ENCODE assay signal across 8 cellular contexts in the genomic region with DNA sequence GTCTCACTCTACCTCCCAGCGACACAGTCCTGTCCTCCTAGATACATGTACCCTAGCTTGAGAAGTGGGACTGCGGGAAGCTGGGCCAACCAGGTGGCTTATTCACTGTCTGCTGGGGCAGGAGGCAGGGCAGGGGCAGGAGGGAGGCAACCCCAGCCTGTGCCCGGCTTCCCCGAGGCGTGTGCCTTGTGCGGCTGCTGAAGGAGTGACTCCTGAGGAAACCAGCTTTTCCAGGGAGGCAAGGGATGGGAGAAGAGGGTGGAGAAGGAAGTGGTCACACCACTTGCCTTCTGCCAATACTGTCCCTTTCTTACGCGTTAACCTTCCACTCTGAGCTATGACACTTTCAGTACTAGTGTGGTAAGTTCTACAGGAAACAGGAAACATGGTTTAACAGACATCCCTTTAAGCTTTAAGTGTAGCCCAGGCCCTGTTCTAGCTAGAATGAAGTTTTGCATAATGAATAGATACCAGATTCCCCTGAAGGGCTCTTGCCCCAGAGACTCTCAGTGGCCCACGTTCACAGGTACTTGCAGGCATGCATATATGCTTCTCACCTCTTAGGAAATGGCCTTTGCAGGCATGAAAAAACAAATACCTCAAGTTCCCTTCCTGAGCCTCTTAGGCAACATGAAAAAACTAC. TPM values are rescaled to one million over a fixed set of nuclear protein-coding genes. Genes with fewer than 3 reads are reported as not detected.
DNase-seq lines count a peak whose midpoint lies in the region; ATAC-seq lines count a peak whose summit lies in the region.

No MANE protein-coding gene starts in this region.

- H3K4me3 Mint-ChIP-seq in activated T-cell treated with anti-CD3 and anti-CD28 coated beads, Interleukin-2, amount 50 U/mL, for 24 hours, result peak overlapping the region; percentile 63

- peak; percentile 97 for ATAC-seq in GM18858 (IDR thresholded peaks at IDR 0.05; ENCODE audit: unreplicated experiment)
- ATAC-seq in HG02840 (IDR thresholded peaks at IDR 0.05; ENCODE audit: low FRiP score, unreplicated experiment), result peak; percentile 95
- peak; percentile 93 for ATAC-seq in left colon

- H3K4me1 Mint-ChIP-seq in activated T-cell treated with anti-CD3 and anti-CD28 coated beads, Interleukin-2, amount 50 U/mL, for 24 hours (ENCODE audit: low read depth), result peaks cover 44% of the 10 kb centered on the region

- H3K27ac ChIP-seq in caudate nucleus (ENCODE audit: low read depth, low read length), result no peak overlapping the region

- DNase-seq in NCI-H526 treated with DMSO at 0.1 percent for 48 hours (lab: John Stamatoyannopoulos, UW), result peak; percentile 50
- peak; percentile 73 for DNase-seq in activated T-cell treated with anti-CD3 and anti-CD28 coated beads, Interleukin-2, amount 50 U/mL, for 24 hours
- peak; percentile 74 to 79 for DNase-seq in left colon
- peak in 5 of 6 experiments; percentile 5 to 74 (median 64) for DNase-seq in stimulated activated naive CD4-positive, alpha-beta T cell (lab: John Stamatoyannopoulos, UW)
- DNase-seq in NCI-H1417 (lab: John Stamatoyannopoulos, UW), result no peak
- DNase-seq in caudate nucleus (lab: John Stamatoyannopoulos, UW), result no peak

- intact Hi-C loops in left colon (cut with DNase I, micrococcal nuclease), result no loop called here

- no peaks in the 10 kb centered on the region for H3K9me3 Mint-ChIP-seq in activated T-cell treated with anti-CD3 and anti-CD28 coated beads, Interleukin-2, amount 50 U/mL, for 24 hours

- H3K27ac Mint-ChIP-seq in activated T-cell treated with anti-CD3 and anti-CD28 coated beads, Interleukin-2, amount 50 U/mL, for 24 hours, result peak overlapping the region; percentile 93

- no peaks in the 10 kb centered on the region for H3K36me3 Mint-ChIP-seq in activated T-cell treated with anti-CD3 and anti-CD28 coated beads, Interleukin-2, amount 50 U/mL, for 24 hours (ENCODE audit: low read depth)

- H3K27me3 Mint-ChIP-seq in activated T-cell treated with anti-CD3 and anti-CD28 coated beads, Interleukin-2, amount 50 U/mL, for 24 hours, result no peaks in the 10 kb centered on the region

RNA-seq across cellular contexts. Expression of a gene that starts 40.6 kb away (rescaled TPM):
- total RNA-seq in left colon, result 10 to 100 TPM; 71.9 to 84.2 TPM

Comparison
In these comparisons a context has a peak if more than half of its experiments do, and no peak if none do; other contexts are left out.
1. DNase-seq: peak in NCI-H526 treated with DMSO at 0.1 percent for 48 hours (single experiment), activated T-cell treated with anti-CD3 and anti-CD28 coated beads, Interleukin-2, amount 50 U/mL, for 24 hours (single experiment), left colon (2 of 2) and stimulated activated naive CD4-positive, alpha-beta T cell (5 of 6); none in NCI-H1417 (0 of 3) and caudate nucleus (0 of 61).
2. Peak in every context shown above with its lines, with median percentiles within 50 percentile points of each other: ATAC-seq.